8 cellular contexts compared by ENCODE assay signal in genomic region chr5:127492854-127493738, GRCh38. TPM values are rescaled to one million over a fixed set of nuclear protein-coding genes. Genes with fewer than 3 reads are reported as not detected.
A peak's percentile ranks its signal among the peaks of the same experiment; 100 is the strongest.
DNase-seq lines count a peak whose midpoint lies in the region; ATAC-seq, FAIRE-seq and TF ChIP-seq lines count a peak whose summit lies in the region.

No MANE protein-coding gene starts in this region.

- no peak for TF ChIP-seq POLR2A in gastroesophageal sphincter (IDR thresholded peaks at IDR 0.05)

- TF ChIP-seq CTCF in BE2C (IDR thresholded peaks at IDR 0.05; ENCODE audit: low read depth, low read length) (peak; percentile 83), gastroesophageal sphincter (IDR thresholded peaks at IDR 0.05) (peak; percentile 55 to 68 (median 65))

- H3K4me3 ChIP-seq in BE2C (ENCODE audit: low read depth, low read length) = no peak overlapping the region
- no peak overlapping the region for H3K4me3 ChIP-seq in gastroesophageal sphincter

- ATAC-seq in GM18498 (IDR thresholded peaks at IDR 0.05; ENCODE audit: unreplicated experiment) = peak; percentile 76
- peak; percentile 72 for ATAC-seq in HG02870 (IDR thresholded peaks at IDR 0.05; ENCODE audit: unreplicated experiment)
- no peak for ATAC-seq in gastroesophageal sphincter

- H3K4me1 ChIP-seq in BE2C = no peaks in the 10 kb centered on the region
- H3K4me1 ChIP-seq in gastroesophageal sphincter = no peaks in the 10 kb centered on the region

- no peaks in the 10 kb centered on the region for H3K36me3 ChIP-seq in BE2C
- no peaks in the 10 kb centered on the region for H3K36me3 ChIP-seq in gastroesophageal sphincter

- DNase-seq in BE2C (no peak), NCI-H1436 treated with DMSO at 0.1 percent for 48 hours (lab: John Stamatoyannopoulos, UW) (peak; percentile 13), smooth muscle cell of the brain vasculature (ENCODE audit: low read depth, low spot score) (peak; percentile 40)
- no peak for DNase-seq in effector CD8-positive, alpha-beta T cell (lab: John Stamatoyannopoulos, UW)

- FAIRE-seq in TTC549 (lab: Jason Lieb, UNC) = peak; percentile 79

- no peak overlapping the region for H3K27ac ChIP-seq in gastroesophageal sphincter

- TF ChIP-seq EP300 in gastroesophageal sphincter (IDR thresholded peaks at IDR 0.05) = no peak

- H3K27me3 ChIP-seq in BE2C (peaks cover 42% of the 10 kb centered on the region), gastroesophageal sphincter (peaks cover 10% of the 10 kb centered on the region)

- H3K9me3 ChIP-seq in BE2C (no peaks in the 10 kb centered on the region), gastroesophageal sphincter (no peaks in the 10 kb centered on the region)

- 77 to 78% methylated on average over 3 of the region's 3 CpGs for WGBS in gastroesophageal sphincter (ENCODE audit: low coverage in 1 of 2), 2 donors

RNA-seq across cellular contexts. Expression of gene PRRC1, which starts 24.3 kb away (rescaled TPM):
- 53.1 TPM for polyA plus RNA-seq in BE2C (2012; ENCODE audit: insufficient read depth, insufficient read length, low read depth)
- 10 to 100 TPM; 27.2 to 49.1 (median 30.1) TPM for total RNA-seq in gastroesophageal sphincter

Comparison
In these comparisons a context has a peak if more than half of its experiments do, and no peak if none do; other contexts are left out.
1. DNase-seq: peak in NCI-H1436 treated with DMSO at 0.1 percent for 48 hours (single experiment) and smooth muscle cell of the brain vasculature (single experiment); none in BE2C (single experiment) and effector CD8-positive, alpha-beta T cell (single experiment).